10 cellular contexts compared by ENCODE assay signal in the genomic region with DNA sequence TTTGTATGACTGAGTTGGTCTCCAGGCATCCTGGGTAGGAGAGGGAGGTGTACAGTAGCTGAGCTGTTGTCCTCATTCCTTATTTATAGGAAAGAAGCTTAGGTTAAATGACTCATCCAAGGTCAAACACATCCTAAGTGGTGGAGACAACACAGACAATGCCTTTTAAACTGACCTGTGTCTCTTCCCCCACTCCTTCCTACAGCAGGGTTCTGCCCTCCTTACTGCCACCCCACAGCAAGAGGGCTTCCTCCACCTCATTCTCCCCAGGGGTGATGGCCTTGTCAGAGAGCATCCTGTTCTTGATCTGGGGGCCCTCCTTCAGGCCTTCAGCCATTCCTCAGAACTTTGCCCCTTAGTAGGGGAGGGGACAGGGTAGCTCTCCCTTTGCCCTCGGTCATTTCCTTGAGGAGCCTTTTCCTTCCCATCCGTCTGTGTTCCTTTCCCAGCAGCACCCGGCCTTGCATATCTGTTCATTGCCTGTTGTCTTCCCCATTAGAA. TPM values are rescaled to one million over a fixed set of nuclear protein-coding genes. Genes with fewer than 3 reads are reported as not detected.
A peak's percentile ranks its signal among the peaks of the same experiment; 100 is the strongest.
DNase-seq lines count a peak whose midpoint lies in the region; ATAC-seq and TF ChIP-seq lines count a peak whose summit lies in the region.
"Had no signal": no experiment of that assay in that cellular context is flagged by ENCODE, and none has a peak within 500 bp of the region (broad histone marks: within the 10 kb centered on the region; RNA-seq: fewer than 3 reads in every experiment).

No MANE protein-coding gene starts in this region.

- no peak overlapping the region for H3K9ac ChIP-seq in MM.1S (ENCODE audit: low read length)

- H3K4me3 ChIP-seq in Caco-2 (ENCODE audit: low read depth, low read length) (no peak overlapping the region), PC-9 (no peak overlapping the region), esophagus squamous epithelium (no peak overlapping the region), MM.1S (ENCODE audit: low read length) (no peak overlapping the region)
- H3K4me3 ChIP-seq: SJSA1 had no signal

- H2AFZ ChIP-seq in PC-9 (no peak overlapping the region), MM.1S (ENCODE audit: low read length) (no peak overlapping the region)

- peaks cover 12% of the 10 kb centered on the region for H3K4me1 Mint-ChIP-seq in Caco-2 (ENCODE audit: low read depth, unreplicated experiment)

- no peak for DNase-seq in Caco-2
- peak in 1 of 2 experiments; percentile 51 for DNase-seq in PC-9
- DNase-seq in esophagus squamous epithelium (lab: John Stamatoyannopoulos, UW) = no peak
- DNase-seq in renal cortical epithelial cell (ENCODE audit: low read depth) = peak; percentile 58
- no peak for DNase-seq in MM.1S
- no peak for DNase-seq in caudate nucleus (lab: John Stamatoyannopoulos, UW)
- no peak for DNase-seq in C1 segment of cervical spinal cord (lab: John Stamatoyannopoulos, UW)
- DNase-seq: NCI-H1092 had no signal

- CTCF ChIA-PET in Caco-2 (lab: Charles Lee) (interaction anchor here (1.1 kb wide), 1 partner anchor 28 kb away, joined by 3 read pairs; no protein-coding TSS in a partner anchor), PC-9 (lab: Charles Lee) (interaction anchor here (0.6 kb wide), 1 partner anchor 185 kb away, joined by 3 read pairs; no protein-coding TSS in a partner anchor)

- POLR2A ChIA-PET in Caco-2 (lab: Charles Lee) = interaction anchor here (0.5 to 0.6 kb wide), 2 partner anchors 85 to 301 kb away, joined by 7 to 8 read pairs; no protein-coding TSS in a partner anchor
- POLR2A ChIA-PET in PC-9 (lab: Charles Lee; ENCODE audit: unreplicated experiment) = interaction anchor here (0.6 kb wide), 2 partner anchors 19 to 43 kb away, joined by 4 to 11 read pairs; no protein-coding TSS in a partner anchor

- H3K9me3 ChIP-seq in Caco-2 (no peaks in the 10 kb centered on the region), PC-9 (ENCODE audit: insufficient read depth, low read depth) (no peaks in the 10 kb centered on the region), esophagus squamous epithelium (no peaks in the 10 kb centered on the region), MM.1S (replicated peaks; ENCODE audit: insufficient read depth, low read length) (no peaks in the 10 kb centered on the region)
- H3K9me3 ChIP-seq: SJSA1 had no signal

- 77 to 94% methylated on average over 3 of the region's 3 CpGs for WGBS in esophagus squamous epithelium, 2 donors

- H3K4me1 ChIP-seq in Caco-2 (peaks cover 13% of the 10 kb centered on the region; the same call in 1 of the 2 replicates), PC-9 (replicated peaks; ENCODE audit: insufficient read depth) (peaks cover 52% of the 10 kb centered on the region), esophagus squamous epithelium (peaks cover 6 to 64% (median 28%) of the 10 kb centered on the region in 3 donors), MM.1S (ENCODE audit: low read length) (no peaks in the 10 kb centered on the region)

- H3K36me3 ChIP-seq in Caco-2 (ENCODE audit: control insufficient read depth, insufficient read depth, low read length) = no peaks in the 10 kb centered on the region
- 0 out of 2 replicates have a peak, but pooled peaks cover 6% of the 10 kb centered on the region for H3K36me3 ChIP-seq in PC-9 (ENCODE audit: low read depth)
- H3K36me3 ChIP-seq in esophagus squamous epithelium = peaks cover 0 to 17% (median 0%) of the 10 kb centered on the region in 3 donors
- H3K36me3 ChIP-seq in MM.1S (replicated peaks; ENCODE audit: insufficient read depth, low read length) = no peaks in the 10 kb centered on the region

- H3K27ac ChIP-seq in PC-9 (no peak overlapping the region), esophagus squamous epithelium (peak overlapping the region; percentile 69 to 80 (median 78)), MM.1S (ENCODE audit: low read length) (no peak overlapping the region), caudate nucleus (ENCODE audit: low read depth, low read length) (no peak overlapping the region)
- H3K27ac ChIP-seq: SJSA1 had no signal

- H3K79me2 ChIP-seq in PC-9 (ENCODE audit: low read depth) (peaks cover 12% of the 10 kb centered on the region), MM.1S (ENCODE audit: low read length) (no peaks in the 10 kb centered on the region)

- H3K27me3 ChIP-seq in Caco-2 (replicated peaks; ENCODE audit: control insufficient read depth, insufficient read depth, low read length) (no peaks in the 10 kb centered on the region), PC-9 (ENCODE audit: insufficient read depth, low read depth) (no peaks in the 10 kb centered on the region), esophagus squamous epithelium (no peaks in the 10 kb centered on the region), MM.1S (replicated peaks; ENCODE audit: insufficient read depth, low read length) (no peaks in the 10 kb centered on the region)
- H3K27me3 ChIP-seq: SJSA1 had no signal

- no peak for TF ChIP-seq POLR2A in esophagus squamous epithelium (IDR thresholded peaks at IDR 0.05)

- no peak for ATAC-seq in HG02798 (IDR thresholded peaks at IDR 0.05; ENCODE audit: poor library complexity, unreplicated experiment)

- no TSS peak for BruUV-seq in Caco-2 (replicated peaks; lab: Mats Ljungman, UMichigan)
- BruUV-seq in PC-9 (replicated peaks; lab: Mats Ljungman, UMichigan) = no TSS peak

- peaks cover 6% of the 10 kb centered on the region for H3K36me3 Mint-ChIP-seq in Caco-2 (ENCODE audit: insufficient read depth, unreplicated experiment)

- no peaks in the 10 kb centered on the region for H3K9me3 Mint-ChIP-seq in Caco-2 (ENCODE audit: unreplicated experiment)

- no peaks in the 10 kb centered on the region for H3K27me3 Mint-ChIP-seq in Caco-2 (ENCODE audit: insufficient read depth, unreplicated experiment)

- H3K9me2 ChIP-seq in PC-9 (ENCODE audit: insufficient read depth) (no peaks in the 10 kb centered on the region), MM.1S (replicated peaks; ENCODE audit: insufficient read depth, low read length) (no peaks in the 10 kb centered on the region)

- H3F3A ChIP-seq in PC-9 (ENCODE audit: insufficient read depth, low read depth) = peaks cover 37% of the 10 kb centered on the region
- no peaks in the 10 kb centered on the region for H3F3A ChIP-seq in MM.1S (ENCODE audit: insufficient read depth, low read length)

- H3K27ac Mint-ChIP-seq in Caco-2 (ENCODE audit: unreplicated experiment) = peak overlapping the region; percentile 27

- TF ChIP-seq CTCF in Caco-2 (IDR thresholded peaks at IDR 0.05; ENCODE audit: insufficient read depth in 1 of 2, low read depth in 1 of 2, low read length in 1 of 2, severe bottlenecking in 1 of 2, unreplicated experiment in 1 of 2) (no peak), PC-9 (conservative IDR thresholded peaks at IDR 0.05) (no peak), esophagus squamous epithelium (IDR thresholded peaks at IDR 0.05) (no peak), MM.1S (IDR thresholded peaks at IDR 0.05; ENCODE audit: low read length) (no peak)

- H4K20me1 ChIP-seq in PC-9 (ENCODE audit: insufficient read depth) (no peaks in the 10 kb centered on the region), MM.1S (ENCODE audit: insufficient read depth, low read length) (no peaks in the 10 kb centered on the region)

- H3K4me3 Mint-ChIP-seq in Caco-2 (ENCODE audit: unreplicated experiment) = no peak overlapping the region

- H3K4me2 ChIP-seq in PC-9 (peak overlapping the region; percentile 78; the same call in 1 of the 2 replicates), MM.1S (ENCODE audit: low read depth, low read length) (no peak overlapping the region)

- intact Hi-C loops in Caco-2 (cut with micrococcal nuclease; ENCODE audit: unreplicated experiment) = no loop called here
- intact Hi-C loops in PC-9 (cut with micrococcal nuclease; ENCODE audit: unreplicated experiment) = loop anchor here (10.0 kb wide), 1 partner anchor 62 kb away; a partner anchor contains a TSS
- intact Hi-C loops in esophagus squamous epithelium (cut with DNase I) = no loop called here

RNA-seq across cellular contexts. Expression of a gene that starts 48.2 kb away (rescaled TPM):
- total RNA-seq in Caco-2 (2022) (329 and 381 TPM in 2 replicates), PC-9 (2021) (365 and 522 TPM in 2 replicates), esophagus squamous epithelium (100 to 1,000 TPM in 3 of 4 donors, 10 to 100 TPM in 1; 99.9 to 336 (median 265) TPM), renal cortical epithelial cell (204 and 672 TPM in 2 replicates)

Comparison
In these comparisons a context has a peak if more than half of its experiments do, and no peak if none do; other contexts are left out.
1. H3K27ac ChIP-seq: peak in esophagus squamous epithelium (4 of 4); none in PC-9 (single experiment), MM.1S (single experiment) and caudate nucleus (single experiment).